In genomic region chr6:6057442-6058053, GRCh38 we compare ENCODE assay signal across 8 cellular contexts. TPM values are rescaled to one million over a fixed set of nuclear protein-coding genes. Genes with fewer than 3 reads are reported as not detected.
DNase-seq lines count a peak whose midpoint lies in the region; ATAC-seq and TF ChIP-seq lines count a peak whose summit lies in the region.

No MANE protein-coding gene starts in this region.

- no peak for TF ChIP-seq EP300 in esophagus muscularis mucosa (IDR thresholded peaks at IDR 0.05)

- TF ChIP-seq CTCF in LNCAP (IDR thresholded peaks at IDR 0.05) (peak; percentile 65), esophagus muscularis mucosa (IDR thresholded peaks at IDR 0.05) (peak in 2 of 3 experiments; percentile 43 to 45)

- intact Hi-C loops in esophagus muscularis mucosa (cut with DNase I) = loop anchor here (10.0 kb wide), 1 partner anchor 487 kb away; no protein-coding TSS in a partner anchor

- H3K9me3 Mint-ChIP-seq in activated T-cell treated with anti-CD3 and anti-CD28 coated beads, Interleukin-2, amount 50 U/mL, for 72 hours = no peaks in the 10 kb centered on the region

- no peaks in the 10 kb centered on the region for H3K4me1 Mint-ChIP-seq in activated T-cell treated with anti-CD3 and anti-CD28 coated beads, Interleukin-2, amount 50 U/mL, for 72 hours (ENCODE audit: low read depth)

- peaks cover 0 to 6% (median 3%) of the 10 kb centered on the region in 4 donors for H3K9me3 ChIP-seq in esophagus muscularis mucosa

- H3K36me3 ChIP-seq in esophagus muscularis mucosa = no peaks in the 10 kb centered on the region

- DNase-seq in activated T-cell treated with anti-CD3 and anti-CD28 coated beads, Interleukin-2, amount 50 U/mL, for 72 hours = peak in 1 of 2 donors; percentile 10
- DNase-seq in activated T-cell treated with anti-CD3 and anti-CD28 coated beads for 4 hours = no peak
- DNase-seq in RPMI7951 (ENCODE audit: low read depth) = peak; percentile 53
- no peak for DNase-seq in esophagus muscularis mucosa (ENCODE audit: extremely low spot score)
- peak; percentile 5 for DNase-seq in non-pigmented ciliary epithelial cell (ENCODE audit: low read depth)

- no peak overlapping the region for H3K27ac ChIP-seq in esophagus muscularis mucosa (replicated peaks in 1 of 4)

- H3K27ac Mint-ChIP-seq in activated T-cell treated with anti-CD3 and anti-CD28 coated beads, Interleukin-2, amount 50 U/mL, for 72 hours = no peak overlapping the region

- 63% methylated on average over 9 of the region's 9 CpGs for WGBS in esophagus muscularis mucosa

- no peak overlapping the region for H3K4me3 Mint-ChIP-seq in activated T-cell treated with anti-CD3 and anti-CD28 coated beads, Interleukin-2, amount 50 U/mL, for 72 hours

- peak; percentile 41 to 57 for ATAC-seq in activated T-cell treated with anti-CD3 and anti-CD28 coated beads, Interleukin-2, amount 50 U/mL, for 72 hours (replicated peaks in 1 of 2)
- no peak for ATAC-seq in GM19023 (IDR thresholded peaks at IDR 0.05; ENCODE audit: unreplicated experiment)
- ATAC-seq in GM18861 (IDR thresholded peaks at IDR 0.05; ENCODE audit: unreplicated experiment) = no peak

- H3K36me3 Mint-ChIP-seq in activated T-cell treated with anti-CD3 and anti-CD28 coated beads, Interleukin-2, amount 50 U/mL, for 72 hours (ENCODE audit: insufficient read depth in 2 of 2) = no peaks in the 10 kb centered on the region

- no peaks in the 10 kb centered on the region for H3K4me1 ChIP-seq in esophagus muscularis mucosa

- peaks cover 0 to 12% (median 0%) of the 10 kb centered on the region in 4 donors for H3K27me3 ChIP-seq in esophagus muscularis mucosa

- TF ChIP-seq POLR2A in esophagus muscularis mucosa (IDR thresholded peaks at IDR 0.05; ENCODE audit: low read depth) = no peak

- no peak overlapping the region for H3K4me3 ChIP-seq in esophagus muscularis mucosa

- peaks cover 45% of the 10 kb centered on the region for H3K27me3 Mint-ChIP-seq in activated T-cell treated with anti-CD3 and anti-CD28 coated beads, Interleukin-2, amount 50 U/mL, for 72 hours (ENCODE audit: low read depth)

RNA-seq across cellular contexts. Expression of gene NRN1, which starts 50.8 kb away (rescaled TPM):
- 1 to 10 TPM; 2.5 to 3.3 TPM for total RNA-seq in activated T-cell treated with anti-CD3 and anti-CD28 coated beads, Interleukin-2, amount 50 U/mL, for 72 hours
- total RNA-seq in RPMI7951 (2014; rRNA removed; shearing (Covaris generic)) = 26.8 and 32.8 TPM in 2 replicates
- 10 to 100 TPM; 12.9 to 24.2 (median 19.7) TPM for total RNA-seq in esophagus muscularis mucosa

Comparison
In these comparisons a context has a peak if more than half of its experiments do, and no peak if none do; other contexts are left out.
1. ATAC-seq: peak in activated T-cell treated with anti-CD3 and anti-CD28 coated beads, Interleukin-2, amount 50 U/mL, for 72 hours (2 of 2); none in GM19023 (single experiment) and GM18861 (single experiment).
2. DNase-seq: peak in RPMI7951 (single experiment) and non-pigmented ciliary epithelial cell (single experiment); none in activated T-cell treated with anti-CD3 and anti-CD28 coated beads for 4 hours (single experiment) and esophagus muscularis mucosa (single experiment).